1 cellular context compared by ENCODE assay signal in genomic region chr14:71967709-71968108, GRCh38.
TF ChIP-seq lines count a peak whose summit lies in the region.

No MANE protein-coding gene starts in this region.

TF ChIP-seq in GM12878, 131 proteins besides CTCF, POLR2A, EP300 and RAD21 (continued from another document and continues in another):
- TF ChIP-seq ETV6 (conservative IDR thresholded peaks at IDR 0.05 in 1 of 2, IDR thresholded peaks at IDR 0.05 in 1 of 2; ENCODE audit: borderline replicate concordance in 1 of 2, low read depth in 1 of 2) (peak in 1 of 2 experiments; percentile 57; a peak in 1 of 4 replicates), SMAD1 (IDR thresholded peaks at IDR 0.05; ENCODE audit: low read depth, partially characterized antibody) (peak; percentile 56), PKNOX1 (IDR thresholded peaks at IDR 0.05) (peak; percentile 88), RUNX3 (IDR thresholded peaks at IDR 0.05; ENCODE audit: low read length) (peak; percentile 78), MXI1 (IDR thresholded peaks at IDR 0.05; ENCODE audit: low read depth, low read length) (no peak), HDAC2 (IDR thresholded peaks at IDR 0.05) (no peak), ZBTB11 (CRISPR knock-in tag; IDR thresholded peaks at IDR 0.05) (no peak), CREM (IDR thresholded peaks at IDR 0.05; ENCODE audit: low read depth) (peak; percentile 57; the same call in 1 of the 2 replicates), CBX5 (IDR thresholded peaks at IDR 0.05; ENCODE audit: low read depth) (no peak), HDAC6 (IDR thresholded peaks at IDR 0.05; ENCODE audit: unreplicated experiment) (no peak), PBX3 (IDR thresholded peaks at IDR 0.05; ENCODE audit: insufficient replicate concordance, low read depth, low read length) (peak; percentile 58), NFIC (IDR thresholded peaks at IDR 0.05; ENCODE audit: low read depth, low read length) (peak; percentile 78; the same call in 1 of the 2 replicates), NR2C1 (IDR thresholded peaks at IDR 0.05) (no peak), PML (IDR thresholded peaks at IDR 0.05; ENCODE audit: low read length) (no peak), ZZZ3 (IDR thresholded peaks at IDR 0.05; ENCODE audit: control insufficient read depth, insufficient read length, low read depth) (no peak), NFXL1 (IDR thresholded peaks at IDR 0.05; ENCODE audit: borderline replicate concordance) (no peak), SUZ12 (IDR thresholded peaks at IDR 0.05; ENCODE audit: unreplicated experiment) (no peak), MTA2 (IDR thresholded peaks at IDR 0.05; ENCODE audit: low read depth) (peak; percentile 94), TARDBP (IDR thresholded peaks at IDR 0.05; ENCODE audit: borderline replicate concordance) (no peak), STAT3 (IDR thresholded peaks at IDR 0.05; ENCODE audit: low read depth, low read length) (no peak), PAX5 (IDR thresholded peaks at IDR 0.05; ENCODE audit: borderline replicate concordance, low read depth, low read length) (no peak), ELK1 (IDR thresholded peaks at IDR 0.05; ENCODE audit: low read depth, low read length) (no peak), ZBED1 (IDR thresholded peaks at IDR 0.05; ENCODE audit: borderline replicate concordance) (peak; percentile 70; the same call in 1 of the 2 replicates), SREBF1 (IDR thresholded peaks at IDR 0.05; ENCODE audit: low read length) (no peak), NBN (IDR thresholded peaks at IDR 0.05) (no peak), NKRF (conservative IDR thresholded peaks at IDR 0.05) (no peak), E2F8 (IDR thresholded peaks at IDR 0.05; ENCODE audit: low read depth, partially characterized antibody) (no peak)
- TF ChIP-seq, protein P1, sequence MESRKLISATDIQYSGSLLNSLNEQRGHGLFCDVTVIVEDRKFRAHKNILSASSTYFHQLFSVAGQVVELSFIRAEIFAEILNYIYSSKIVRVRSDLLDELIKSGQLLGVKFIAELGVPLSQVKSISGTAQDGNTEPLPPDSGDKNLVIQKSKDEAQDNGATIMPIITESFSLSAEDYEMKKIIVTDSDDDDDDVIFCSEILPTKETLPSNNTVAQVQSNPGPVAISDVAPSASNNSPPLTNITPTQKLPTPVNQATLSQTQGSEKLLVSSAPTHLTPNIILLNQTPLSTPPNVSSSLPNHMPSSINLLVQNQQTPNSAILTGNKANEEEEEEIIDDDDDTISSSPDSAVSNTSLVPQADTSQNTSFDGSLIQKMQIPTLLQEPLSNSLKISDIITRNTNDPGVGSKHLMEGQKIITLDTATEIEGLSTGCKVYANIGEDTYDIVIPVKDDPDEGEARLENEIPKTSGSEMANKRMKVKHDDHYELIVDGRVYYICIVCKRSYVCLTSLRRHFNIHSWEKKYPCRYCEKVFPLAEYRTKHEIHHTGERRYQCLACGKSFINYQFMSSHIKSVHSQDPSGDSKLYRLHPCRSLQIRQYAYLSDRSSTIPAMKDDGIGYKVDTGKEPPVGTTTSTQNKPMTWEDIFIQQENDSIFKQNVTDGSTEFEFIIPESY (IDR thresholded peaks at IDR 0.05): no peak
- TF ChIP-seq, protein P2, sequence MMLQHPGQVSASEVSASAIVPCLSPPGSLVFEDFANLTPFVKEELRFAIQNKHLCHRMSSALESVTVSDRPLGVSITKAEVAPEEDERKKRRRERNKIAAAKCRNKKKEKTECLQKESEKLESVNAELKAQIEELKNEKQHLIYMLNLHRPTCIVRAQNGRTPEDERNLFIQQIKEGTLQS (IDR thresholded peaks at IDR 0.05; ENCODE audit: borderline replicate concordance, extremely low read depth, low read depth, low read length): no peak
- TF ChIP-seq, protein P3, sequence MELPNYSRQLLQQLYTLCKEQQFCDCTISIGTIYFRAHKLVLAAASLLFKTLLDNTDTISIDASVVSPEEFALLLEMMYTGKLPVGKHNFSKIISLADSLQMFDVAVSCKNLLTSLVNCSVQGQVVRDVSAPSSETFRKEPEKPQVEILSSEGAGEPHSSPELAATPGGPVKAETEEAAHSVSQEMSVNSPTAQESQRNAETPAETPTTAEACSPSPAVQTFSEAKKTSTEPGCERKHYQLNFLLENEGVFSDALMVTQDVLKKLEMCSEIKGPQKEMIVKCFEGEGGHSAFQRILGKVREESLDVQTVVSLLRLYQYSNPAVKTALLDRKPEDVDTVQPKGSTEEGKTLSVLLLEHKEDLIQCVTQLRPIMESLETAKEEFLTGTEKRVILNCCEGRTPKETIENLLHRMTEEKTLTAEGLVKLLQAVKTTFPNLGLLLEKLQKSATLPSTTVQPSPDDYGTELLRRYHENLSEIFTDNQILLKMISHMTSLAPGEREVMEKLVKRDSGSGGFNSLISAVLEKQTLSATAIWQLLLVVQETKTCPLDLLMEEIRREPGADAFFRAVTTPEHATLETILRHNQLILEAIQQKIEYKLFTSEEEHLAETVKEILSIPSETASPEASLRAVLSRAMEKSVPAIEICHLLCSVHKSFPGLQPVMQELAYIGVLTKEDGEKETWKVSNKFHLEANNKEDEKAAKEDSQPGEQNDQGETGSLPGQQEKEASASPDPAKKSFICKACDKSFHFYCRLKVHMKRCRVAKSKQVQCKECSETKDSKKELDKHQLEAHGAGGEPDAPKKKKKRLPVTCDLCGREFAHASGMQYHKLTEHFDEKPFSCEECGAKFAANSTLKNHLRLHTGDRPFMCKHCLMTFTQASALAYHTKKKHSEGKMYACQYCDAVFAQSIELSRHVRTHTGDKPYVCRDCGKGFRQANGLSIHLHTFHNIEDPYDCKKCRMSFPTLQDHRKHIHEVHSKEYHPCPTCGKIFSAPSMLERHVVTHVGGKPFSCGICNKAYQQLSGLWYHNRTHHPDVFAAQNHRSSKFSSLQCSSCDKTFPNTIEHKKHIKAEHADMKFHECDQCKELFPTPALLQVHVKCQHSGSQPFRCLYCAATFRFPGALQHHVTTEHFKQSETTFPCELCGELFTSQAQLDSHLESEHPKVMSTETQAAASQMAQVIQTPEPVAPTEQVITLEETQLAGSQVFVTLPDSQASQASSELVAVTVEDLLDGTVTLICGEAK (IDR thresholded peaks at IDR 0.05; ENCODE audit: borderline replicate concordance): no peak
- TF ChIP-seq, protein P4, sequence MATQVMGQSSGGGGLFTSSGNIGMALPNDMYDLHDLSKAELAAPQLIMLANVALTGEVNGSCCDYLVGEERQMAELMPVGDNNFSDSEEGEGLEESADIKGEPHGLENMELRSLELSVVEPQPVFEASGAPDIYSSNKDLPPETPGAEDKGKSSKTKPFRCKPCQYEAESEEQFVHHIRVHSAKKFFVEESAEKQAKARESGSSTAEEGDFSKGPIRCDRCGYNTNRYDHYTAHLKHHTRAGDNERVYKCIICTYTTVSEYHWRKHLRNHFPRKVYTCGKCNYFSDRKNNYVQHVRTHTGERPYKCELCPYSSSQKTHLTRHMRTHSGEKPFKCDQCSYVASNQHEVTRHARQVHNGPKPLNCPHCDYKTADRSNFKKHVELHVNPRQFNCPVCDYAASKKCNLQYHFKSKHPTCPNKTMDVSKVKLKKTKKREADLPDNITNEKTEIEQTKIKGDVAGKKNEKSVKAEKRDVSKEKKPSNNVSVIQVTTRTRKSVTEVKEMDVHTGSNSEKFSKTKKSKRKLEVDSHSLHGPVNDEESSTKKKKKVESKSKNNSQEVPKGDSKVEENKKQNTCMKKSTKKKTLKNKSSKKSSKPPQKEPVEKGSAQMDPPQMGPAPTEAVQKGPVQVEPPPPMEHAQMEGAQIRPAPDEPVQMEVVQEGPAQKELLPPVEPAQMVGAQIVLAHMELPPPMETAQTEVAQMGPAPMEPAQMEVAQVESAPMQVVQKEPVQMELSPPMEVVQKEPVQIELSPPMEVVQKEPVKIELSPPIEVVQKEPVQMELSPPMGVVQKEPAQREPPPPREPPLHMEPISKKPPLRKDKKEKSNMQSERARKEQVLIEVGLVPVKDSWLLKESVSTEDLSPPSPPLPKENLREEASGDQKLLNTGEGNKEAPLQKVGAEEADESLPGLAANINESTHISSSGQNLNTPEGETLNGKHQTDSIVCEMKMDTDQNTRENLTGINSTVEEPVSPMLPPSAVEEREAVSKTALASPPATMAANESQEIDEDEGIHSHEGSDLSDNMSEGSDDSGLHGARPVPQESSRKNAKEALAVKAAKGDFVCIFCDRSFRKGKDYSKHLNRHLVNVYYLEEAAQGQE (IDR thresholded peaks at IDR 0.05; ENCODE audit: low read depth, low read length): no peak
- TF ChIP-seq, protein P5, sequence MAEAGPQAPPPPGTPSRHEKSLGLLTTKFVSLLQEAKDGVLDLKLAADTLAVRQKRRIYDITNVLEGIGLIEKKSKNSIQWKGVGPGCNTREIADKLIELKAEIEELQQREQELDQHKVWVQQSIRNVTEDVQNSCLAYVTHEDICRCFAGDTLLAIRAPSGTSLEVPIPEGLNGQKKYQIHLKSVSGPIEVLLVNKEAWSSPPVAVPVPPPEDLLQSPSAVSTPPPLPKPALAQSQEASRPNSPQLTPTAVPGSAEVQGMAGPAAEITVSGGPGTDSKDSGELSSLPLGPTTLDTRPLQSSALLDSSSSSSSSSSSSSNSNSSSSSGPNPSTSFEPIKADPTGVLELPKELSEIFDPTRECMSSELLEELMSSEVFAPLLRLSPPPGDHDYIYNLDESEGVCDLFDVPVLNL (IDR thresholded peaks at IDR 0.05; ENCODE audit: low read depth, low read length): no peak
